In genomic region chr14:75515631-75515999, GRCh38 we compare ENCODE assay signal across 8 cellular contexts. TPM values are rescaled to one million over a fixed set of nuclear protein-coding genes. Genes with fewer than 3 reads are reported as not detected.
DNase-seq lines count a peak whose midpoint lies in the region; ATAC-seq and TF ChIP-seq lines count a peak whose summit lies in the region.

No MANE protein-coding gene starts in this region.

- peak overlapping the region; percentile 81 for H3K4me2 ChIP-seq in SU-DHL-6 (ENCODE audit: low read depth, low read length, poor library complexity, severe bottlenecking)

- H3K36me3 ChIP-seq in SU-DHL-6 (ENCODE audit: low read length) (no peaks in the 10 kb centered on the region), mucosa of stomach (ENCODE audit: control insufficient read depth, insufficient read depth, low read length) (no peaks in the 10 kb centered on the region)

- TF ChIP-seq CTCF in SU-DHL-6 (IDR thresholded peaks at IDR 0.05; ENCODE audit: insufficient read depth, low read length, poor library complexity, severe bottlenecking): no peak

- H3K9me2 ChIP-seq in SU-DHL-6 (replicated peaks; ENCODE audit: insufficient read depth, low read length): no peaks in the 10 kb centered on the region

- no peaks in the 10 kb centered on the region for H4K20me1 ChIP-seq in SU-DHL-6 (ENCODE audit: low read depth, low read length)

- peak overlapping the region; percentile 90 for H3K27ac ChIP-seq in SU-DHL-6 (ENCODE audit: low read depth, low read length)

- H3F3A ChIP-seq in SU-DHL-6 (ENCODE audit: insufficient read depth): peaks cover 44% of the 10 kb centered on the region

- no peaks in the 10 kb centered on the region for H3K27me3 ChIP-seq in SU-DHL-6 (ENCODE audit: low read length)
- peaks cover 3% of the 10 kb centered on the region for H3K27me3 ChIP-seq in mucosa of stomach (ENCODE audit: control insufficient read depth, insufficient read depth, low read length)

- no peaks in the 10 kb centered on the region for H3K79me2 ChIP-seq in SU-DHL-6 (ENCODE audit: insufficient read depth, low read length)

- peak overlapping the region; percentile 57 for H3K9ac ChIP-seq in SU-DHL-6 (ENCODE audit: low read length)
- H3K9ac ChIP-seq in mucosa of stomach (ENCODE audit: low read length): peak overlapping the region; percentile 29

- peak overlapping the region; percentile 35 for H3K4me3 ChIP-seq in SU-DHL-6 (ENCODE audit: insufficient read depth, low read length, poor library complexity, severe bottlenecking)
- H3K4me3 ChIP-seq in mucosa of stomach (ENCODE audit: low read length): no peak overlapping the region

- H3K4me1 ChIP-seq in mucosa of stomach (ENCODE audit: control insufficient read depth, insufficient read depth, low read length): no peaks in the 10 kb centered on the region

- ATAC-seq in GM18868 (IDR thresholded peaks at IDR 0.05; ENCODE audit: unreplicated experiment) (peak; percentile 56), HG02678 (IDR thresholded peaks at IDR 0.05; ENCODE audit: unreplicated experiment) (peak; percentile 48), HG02623 (IDR thresholded peaks at IDR 0.05; ENCODE audit: unreplicated experiment) (no peak)

- H3K9me3 ChIP-seq in SU-DHL-6 (ENCODE audit: insufficient read depth, low read length) (0 out of 2 replicates have a peak, but pooled peaks cover 5% of the 10 kb centered on the region), mucosa of stomach (ENCODE audit: control insufficient read depth, low read length) (no peaks in the 10 kb centered on the region)

- no peak for DNase-seq in activated effector memory CD4-positive, alpha-beta T cell treated with anti-CD3 and anti-CD28 coated beads, Interleukin-2, amount 50 U/mL, for 16 hours
- no peak for DNase-seq in DMS153 (lab: John Stamatoyannopoulos, UW)
- DNase-seq in HT-29 (ENCODE audit: low spot score): no peak

- H2AFZ ChIP-seq in SU-DHL-6 (ENCODE audit: low read depth, low read length, severe bottlenecking): peak overlapping the region; percentile 63

RNA-seq across cellular contexts. Expression of gene BATF, which starts 6.7 kb away (rescaled TPM):
- 1.0 and 1.3 TPM in 2 replicates for total RNA-seq in HT-29 (2014; rRNA removed; shearing (Covaris generic))
